1 cellular context compared by ENCODE assay signal in genomic region chr12:120961604-120962486, GRCh38.
TF ChIP-seq lines count a peak whose summit lies in the region.

No MANE protein-coding gene starts in this region.

TF ChIP-seq in HepG2, 621 proteins besides CTCF, POLR2A, EP300 and RAD21 (continued from another document and continues in another):
- TF ChIP-seq, protein P1, sequence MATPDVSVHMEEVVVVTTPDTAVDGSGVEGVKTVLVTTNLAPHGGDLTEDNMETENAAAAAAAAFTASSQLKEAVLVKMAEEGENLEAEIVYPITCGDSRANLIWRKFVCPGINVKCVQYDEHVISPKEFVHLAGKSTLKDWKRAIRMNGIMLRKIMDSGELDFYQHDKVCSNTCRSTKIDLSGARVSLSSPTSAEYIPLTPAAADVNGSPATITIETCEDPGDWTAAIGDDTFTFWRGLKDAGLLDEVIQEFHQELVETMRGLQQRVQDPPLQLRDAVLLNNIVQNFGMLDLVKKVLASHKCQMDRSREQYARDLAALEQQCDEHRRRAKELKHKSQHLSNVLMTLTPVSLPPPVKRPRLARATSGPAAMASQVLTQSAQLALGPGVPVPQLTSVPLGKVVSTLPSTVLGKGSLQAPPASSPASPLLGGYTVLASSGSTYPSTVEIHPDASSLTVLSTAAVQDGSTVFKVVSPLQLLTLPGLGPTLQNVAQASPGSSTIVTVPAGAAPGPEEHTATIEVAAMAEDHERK (CRISPR knock-in tag; IDR thresholded peaks at IDR 0.05; ENCODE audit: low read depth) = no peak
- TF ChIP-seq ZNF772 (CRISPR knock-in tag; IDR thresholded peaks at IDR 0.05) (no peak), ZNF510 (CRISPR knock-in tag; IDR thresholded peaks at IDR 0.05; ENCODE audit: low read depth) (no peak), ZMYM2 (CRISPR knock-in tag; IDR thresholded peaks at IDR 0.05) (peak; percentile 30; the same call in 1 of the 2 replicates), MAFK (conservative IDR thresholded peaks at IDR 0.05 in 1 of 2, IDR thresholded peaks at IDR 0.05 in 1 of 2; ENCODE audit: low read length in 2 of 2) (peak in 1 of 2 experiments; percentile 49; a peak in 2 of 4 replicates), HES4 (CRISPR knock-in tag; IDR thresholded peaks at IDR 0.05; ENCODE audit: borderline replicate concordance) (no peak), ZNF143 (CRISPR knock-in tag; IDR thresholded peaks at IDR 0.05) (no peak), NAIF1 (CRISPR knock-in tag; IDR thresholded peaks at IDR 0.05; ENCODE audit: borderline replicate concordance) (no peak), SMAD1 (CRISPR knock-in tag; IDR thresholded peaks at IDR 0.05; ENCODE audit: borderline replicate concordance, low read depth) (no peak), BCL6 (CRISPR knock-in tag; IDR thresholded peaks at IDR 0.05) (0 out of 2 replicates have a peak, but pooled peaks have one; percentile 1), ZSCAN22 (CRISPR knock-in tag; IDR thresholded peaks at IDR 0.05) (no peak), ZNF672 (CRISPR knock-in tag; IDR thresholded peaks at IDR 0.05) (no peak), TIGD3 (CRISPR knock-in tag; IDR thresholded peaks at IDR 0.05; ENCODE audit: borderline replicate concordance) (no peak), ZXDC (CRISPR knock-in tag; IDR thresholded peaks at IDR 0.05) (no peak), ZNF337 (CRISPR knock-in tag; IDR thresholded peaks at IDR 0.05; ENCODE audit: borderline replicate concordance, low read depth) (no peak), ZNF468 (CRISPR knock-in tag; IDR thresholded peaks at IDR 0.05) (no peak), GPBP1L1 (CRISPR knock-in tag; IDR thresholded peaks at IDR 0.05) (no peak), TBX2 (CRISPR knock-in tag; IDR thresholded peaks at IDR 0.05; ENCODE audit: borderline replicate concordance) (no peak), ZFP82 (CRISPR knock-in tag; IDR thresholded peaks at IDR 0.05; ENCODE audit: borderline replicate concordance) (no peak), SOX13 (IDR thresholded peaks at IDR 0.05) (no peak), SOX13 (CRISPR knock-in tag; conservative IDR thresholded peaks at IDR 0.05 in 1 of 2, IDR thresholded peaks at IDR 0.05 in 1 of 2) (no peak), HOXA9 (CRISPR knock-in tag; IDR thresholded peaks at IDR 0.05; ENCODE audit: borderline replicate concordance) (no peak), ZNF563 (CRISPR knock-in tag; IDR thresholded peaks at IDR 0.05) (no peak), TRIM24 (CRISPR knock-in tag; IDR thresholded peaks at IDR 0.05) (no peak), MAFF (IDR thresholded peaks at IDR 0.05; ENCODE audit: low read depth, low read length) (peak; percentile 66), ZNF10 (CRISPR knock-in tag; IDR thresholded peaks at IDR 0.05; ENCODE audit: borderline replicate concordance, low read depth) (no peak), ZNF44 (CRISPR knock-in tag; IDR thresholded peaks at IDR 0.05) (no peak), PREB (CRISPR knock-in tag; IDR thresholded peaks at IDR 0.05) (no peak), FOXA1 (IDR thresholded peaks at IDR 0.05) (no peak), FOXA1 (CRISPR knock-in tag; IDR thresholded peaks at IDR 0.05) (no peak), BRD4 (CRISPR knock-in tag; IDR thresholded peaks at IDR 0.05) (no peak), SSRP1 (CRISPR knock-in tag; IDR thresholded peaks at IDR 0.05) (peak; percentile 94), HMGXB3 (CRISPR knock-in tag; IDR thresholded peaks at IDR 0.05; ENCODE audit: borderline replicate concordance) (no peak), RBAK (CRISPR knock-in tag; IDR thresholded peaks at IDR 0.05) (no peak), NR2F2 (IDR thresholded peaks at IDR 0.05; ENCODE audit: borderline replicate concordance, low read depth) (no peak), HNF4A (CRISPR knock-in tag; IDR thresholded peaks at IDR 0.05) (0 out of 2 replicates have a peak, but pooled peaks have one; percentile 28), JUN (CRISPR knock-in tag; IDR thresholded peaks at IDR 0.05) (no peak), HNRNPUL1 (IDR thresholded peaks at IDR 0.05; ENCODE audit: low read depth, low read length) (no peak), PHF8 (CRISPR knock-in tag; IDR thresholded peaks at IDR 0.05) (no peak), ZZZ3 (CRISPR knock-in tag; IDR thresholded peaks at IDR 0.05; ENCODE audit: borderline replicate concordance) (no peak), DNMT1 (CRISPR knock-in tag; IDR thresholded peaks at IDR 0.05) (no peak), ZNF547 (CRISPR knock-in tag; IDR thresholded peaks at IDR 0.05) (no peak), STAG1 (CRISPR knock-in tag; IDR thresholded peaks at IDR 0.05) (no peak), MBD4 (IDR thresholded peaks at IDR 0.05; ENCODE audit: borderline replicate concordance, low read length) (0 out of 2 replicates have a peak, but pooled peaks have one; percentile 62), RORA (CRISPR knock-in tag; IDR thresholded peaks at IDR 0.05) (no peak), ZNF160 (CRISPR knock-in tag; IDR thresholded peaks at IDR 0.05) (no peak), SNRNP70 (IDR thresholded peaks at IDR 0.05; ENCODE audit: low read depth, low read length) (no peak), ZC3H13 (CRISPR knock-in tag; IDR thresholded peaks at IDR 0.05) (no peak), ZFYVE20 (CRISPR knock-in tag; IDR thresholded peaks at IDR 0.05; ENCODE audit: borderline replicate concordance, low read depth) (no peak), ZNF501 (CRISPR knock-in tag; IDR thresholded peaks at IDR 0.05) (no peak), ZBTB39 (CRISPR knock-in tag; IDR thresholded peaks at IDR 0.05) (no peak)
- TF ChIP-seq, protein P2, sequence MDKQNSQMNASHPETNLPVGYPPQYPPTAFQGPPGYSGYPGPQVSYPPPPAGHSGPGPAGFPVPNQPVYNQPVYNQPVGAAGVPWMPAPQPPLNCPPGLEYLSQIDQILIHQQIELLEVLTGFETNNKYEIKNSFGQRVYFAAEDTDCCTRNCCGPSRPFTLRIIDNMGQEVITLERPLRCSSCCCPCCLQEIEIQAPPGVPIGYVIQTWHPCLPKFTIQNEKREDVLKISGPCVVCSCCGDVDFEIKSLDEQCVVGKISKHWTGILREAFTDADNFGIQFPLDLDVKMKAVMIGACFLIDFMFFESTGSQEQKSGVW (CRISPR knock-in tag; IDR thresholded peaks at IDR 0.05; ENCODE audit: borderline replicate concordance) = no peak
- TF ChIP-seq, protein P3, sequence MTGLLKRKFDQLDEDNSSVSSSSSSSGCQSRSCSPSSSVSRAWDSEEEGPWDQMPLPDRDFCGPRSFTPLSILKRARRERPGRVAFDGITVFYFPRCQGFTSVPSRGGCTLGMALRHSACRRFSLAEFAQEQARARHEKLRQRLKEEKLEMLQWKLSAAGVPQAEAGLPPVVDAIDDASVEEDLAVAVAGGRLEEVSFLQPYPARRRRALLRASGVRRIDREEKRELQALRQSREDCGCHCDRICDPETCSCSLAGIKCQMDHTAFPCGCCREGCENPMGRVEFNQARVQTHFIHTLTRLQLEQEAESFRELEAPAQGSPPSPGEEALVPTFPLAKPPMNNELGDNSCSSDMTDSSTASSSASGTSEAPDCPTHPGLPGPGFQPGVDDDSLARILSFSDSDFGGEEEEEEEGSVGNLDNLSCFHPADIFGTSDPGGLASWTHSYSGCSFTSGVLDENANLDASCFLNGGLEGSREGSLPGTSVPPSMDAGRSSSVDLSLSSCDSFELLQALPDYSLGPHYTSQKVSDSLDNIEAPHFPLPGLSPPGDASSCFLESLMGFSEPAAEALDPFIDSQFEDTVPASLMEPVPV (CRISPR knock-in tag; IDR thresholded peaks at IDR 0.05) = no peak
